Comparison of ENCODE assay signal across 12 cellular contexts in genomic region chr3:50164481-50164880, GRCh38. TPM values are rescaled to one million over a fixed set of nuclear protein-coding genes. Genes with fewer than 3 reads are reported as not detected.
DNase-seq lines count a peak whose midpoint lies in the region; ATAC-seq, FAIRE-seq and TF ChIP-seq lines count a peak whose summit lies in the region.
"Had no signal": no experiment of that assay in that cellular context is flagged by ENCODE, and none has a peak within 500 bp of the region (broad histone marks: within the 10 kb centered on the region; RNA-seq: fewer than 3 reads in every experiment).

No MANE protein-coding gene starts in this region.

- no peak for ATAC-seq in left ventricle myocardium superior
- no peak for ATAC-seq in upper lobe of left lung (ENCODE audit: low FRiP score in 2 of 2)
- ATAC-seq: activated T-cell treated with anti-CD3 and anti-CD28 coated beads, Interleukin-2, amount 50 U/mL, for 72 hours had no signal

- H3K79me2 ChIP-seq in endothelial cell of umbilical vein (ENCODE audit: control insufficient read depth, insufficient read depth, low read length) = peaks cover 59% of the 10 kb centered on the region

- H3K9me3 Mint-ChIP-seq in osteocyte (ENCODE audit: unreplicated experiment) = no peaks in the 10 kb centered on the region
- H3K9me3 Mint-ChIP-seq: activated T-cell treated with anti-CD3 and anti-CD28 coated beads, Interleukin-2, amount 50 U/mL, for 72 hours had no signal

- intact Hi-C loops in left ventricle myocardium inferior (cut with micrococcal nuclease) = no loop called here
- intact Hi-C loops in left ventricle myocardium superior (cut with micrococcal nuclease) = no loop called here
- intact Hi-C loops in endothelial cell of umbilical vein (cut with micrococcal nuclease) = no loop called here

- peak overlapping the region; percentile 88 for H3K27ac ChIP-seq in left ventricle myocardium inferior (replicated peaks)
- H3K27ac ChIP-seq in endothelial cell of umbilical vein (ENCODE audit: insufficient read depth, low read depth, low read length) = peak overlapping the region; percentile 45
- H3K27ac ChIP-seq in upper lobe of left lung = peak overlapping the region; percentile 74 to 95 (median 84)

- no peak for DNase-seq in left ventricle myocardium inferior
- no peak for DNase-seq in left ventricle myocardium superior
- DNase-seq in endothelial cell of umbilical vein (ENCODE audit: low read depth, low spot score) = no peak
- DNase-seq in osteocyte (ENCODE audit: extremely low spot score, unreplicated experiment) = no peak
- DNase-seq in upper lobe of left lung = no peak
- DNase-seq in hepatic stellate cell (ENCODE audit: low spot score) = no peak
- no peak for DNase-seq in mucosa of gallbladder (ENCODE audit: low spot score)
- DNase-seq in cerebellum (ENCODE audit: low spot score) = no peak
- DNase-seq: activated CD4-positive, alpha-beta T cell treated with anti-CD3 and anti-CD28 coated beads for 4 hours; activated T-cell treated with anti-CD3 and anti-CD28 coated beads, Interleukin-2, amount 50 U/mL, for 72 hours had no signal

- dilution Hi-C loops in endothelial cell of umbilical vein (cut with MboI; ENCODE audit: extremely low pct_ligation_motif_present, low sequenced_read_pairs) = no loop called here

- no TSS peak for BruUV-seq in endothelial cell of umbilical vein (replicated peaks; lab: Mats Ljungman, UMichigan)

- H3K27me3 ChIP-seq in left ventricle myocardium inferior (ENCODE audit: low read depth) (no peaks in the 10 kb centered on the region), endothelial cell of umbilical vein (ENCODE audit: control insufficient read depth in 2 of 2, insufficient read depth in 2 of 2, low read length in 2 of 2) (no peaks in the 10 kb centered on the region), upper lobe of left lung (no peaks in the 10 kb centered on the region)

- no peak for TF ChIP-seq POLR2A in endothelial cell of umbilical vein (IDR thresholded peaks at IDR 0.05; ENCODE audit: low read depth, low read length)
- TF ChIP-seq POLR2A in upper lobe of left lung (IDR thresholded peaks at IDR 0.05) = no peak

- TF ChIP-seq CTCF in left ventricle myocardium inferior (IDR thresholded peaks at IDR 0.05; ENCODE audit: borderline replicate concordance) (no peak), endothelial cell of umbilical vein (IDR thresholded peaks at IDR 0.05; ENCODE audit: extremely low read depth in 1 of 2, insufficient read depth in 1 of 2, low read depth in 1 of 2, low read length in 2 of 2) (no peak), osteocyte (IDR thresholded peaks at IDR 0.05) (no peak), upper lobe of left lung (IDR thresholded peaks at IDR 0.05) (no peak)

- H2AFZ ChIP-seq in endothelial cell of umbilical vein (ENCODE audit: low read depth, low read length) = no peak overlapping the region

- H3K27me3 Mint-ChIP-seq in osteocyte (ENCODE audit: unreplicated experiment) = no peaks in the 10 kb centered on the region

- no peak overlapping the region for H3K4me3 Mint-ChIP-seq in osteocyte (ENCODE audit: unreplicated experiment)
- H3K4me3 Mint-ChIP-seq: activated T-cell treated with anti-CD3 and anti-CD28 coated beads, Interleukin-2, amount 50 U/mL, for 72 hours had no signal

- no peaks in the 10 kb centered on the region for H4K20me1 ChIP-seq in endothelial cell of umbilical vein (replicated peaks; ENCODE audit: control insufficient read depth, extremely low read depth, insufficient read depth, low read length)

- H3K4me3 ChIP-seq in left ventricle myocardium inferior = no peak overlapping the region
- no peak overlapping the region for H3K4me3 ChIP-seq in endothelial cell of umbilical vein (replicated peaks in 1 of 3; ENCODE audit: insufficient read depth in 1 of 3, low read depth in 1 of 3, low read length in 3 of 3)
- H3K4me3 ChIP-seq in upper lobe of left lung = no peak overlapping the region

- peak overlapping the region; percentile 56 for H3K27ac Mint-ChIP-seq in osteocyte (ENCODE audit: unreplicated experiment)
- H3K27ac Mint-ChIP-seq: activated T-cell treated with anti-CD3 and anti-CD28 coated beads, Interleukin-2, amount 50 U/mL, for 72 hours had no signal

- H3K4me1 ChIP-seq in left ventricle myocardium inferior (peaks cover 100% of the 10 kb centered on the region), endothelial cell of umbilical vein (ENCODE audit: control insufficient read depth, extremely low read depth, insufficient read depth, low read length) (peaks cover 98% of the 10 kb centered on the region), upper lobe of left lung (peaks cover 81 to 100% (median 93%) of the 10 kb centered on the region in 4 donors)

- no peak for FAIRE-seq in endothelial cell of umbilical vein (lab: Jason Lieb, UNC)

- no peaks in the 10 kb centered on the region for H3K36me3 Mint-ChIP-seq in osteocyte (ENCODE audit: unreplicated experiment)

- no peak for TF ChIP-seq EP300 in upper lobe of left lung (IDR thresholded peaks at IDR 0.05)

- POLR2A ChIA-PET in endothelial cell of umbilical vein (lab: Charles Lee) = interaction anchor here (0.8 to 2.6 kb wide), 2 partner anchors 8 to 79 kb away, joined by 4 to 10 read pairs; no protein-coding TSS in a partner anchor

- H3K36me3 ChIP-seq in left ventricle myocardium inferior = no peaks in the 10 kb centered on the region
- peaks cover 0 to 9% of the 10 kb centered on the region in 2 experiments for H3K36me3 ChIP-seq in endothelial cell of umbilical vein (ENCODE audit: control insufficient read depth in 2 of 2, extremely low read depth in 1 of 2, insufficient read depth in 2 of 2, low read length in 2 of 2)
- no peaks in the 10 kb centered on the region for H3K36me3 ChIP-seq in upper lobe of left lung

- WGBS in upper lobe of left lung, 2 donors = 36 to 75% methylated on average over 1 of the region's 1 CpG

- H3K9me3 ChIP-seq in left ventricle myocardium inferior (replicated peaks) (no peaks in the 10 kb centered on the region), endothelial cell of umbilical vein (replicated peaks; ENCODE audit: control insufficient read depth, insufficient read depth, low read length) (no peaks in the 10 kb centered on the region), upper lobe of left lung (no peaks in the 10 kb centered on the region)

- H3K4me1 Mint-ChIP-seq in osteocyte (ENCODE audit: unreplicated experiment) = peaks cover 50% of the 10 kb centered on the region

- H3K9me1 ChIP-seq in endothelial cell of umbilical vein (replicated peaks; ENCODE audit: control insufficient read depth, extremely low read depth, insufficient read depth, low read length) = no peaks in the 10 kb centered on the region

- no peak overlapping the region for H3K4me2 ChIP-seq in endothelial cell of umbilical vein (ENCODE audit: insufficient read depth, low read length)

- H3K9ac ChIP-seq in endothelial cell of umbilical vein (replicated peaks; ENCODE audit: extremely low read depth, insufficient read depth, low read length) = no peak overlapping the region

- CTCF ChIA-PET in endothelial cell of umbilical vein (lab: Charles Lee) = interaction anchor here (0.9 to 2.6 kb wide), 11 partner anchors 8 to 109 kb away, joined by 3 to 19 read pairs (median 4); no protein-coding TSS in a partner anchor

TF ChIP-seq in endothelial cell of umbilical vein, 7 proteins besides CTCF, POLR2A, EP300 and RAD21 (continues in another document):
- TF ChIP-seq JUN (IDR thresholded peaks at IDR 0.05; ENCODE audit: borderline replicate concordance, insufficient read depth, insufficient read length, low read depth) = no peak

RNA-seq across cellular contexts. Expression of gene SEMA3F, which starts 9.4 kb away (rescaled TPM):
- total RNA-seq in left ventricle myocardium inferior (10.2 TPM), left ventricle myocardium superior (11.4 TPM), endothelial cell of umbilical vein (99.1 and 143 TPM in 2 replicates), osteocyte (11.8 and 12.9 TPM in 2 replicates), upper lobe of left lung (10 to 100 TPM in 5 of 6 donors, 1 to 10 TPM in 1; 4.2 to 76.0 (median 27.5) TPM), mucosa of gallbladder (34.1 TPM), cerebellum (8.2 TPM)
- 64.8 and 65.8 TPM in 2 replicates for polyA plus RNA-seq in endothelial cell of umbilical vein
- polyA plus RNA-seq in endothelial cell of umbilical vein (2011; cell fraction: cytosol; rRNA removed) = 52.6 and 61.9 TPM in 2 replicates
- polyA plus RNA-seq in endothelial cell of umbilical vein (2011; cell fraction: nucleus; rRNA removed) = 74.4 and 75.9 TPM in 2 replicates
- polyA plus RNA-seq in endothelial cell of umbilical vein (2012) = 91.4 and 101 TPM in 2 replicates
- 84.2 and 86.5 TPM in 2 replicates for polyA minus RNA-seq in endothelial cell of umbilical vein
- 32.9 TPM for polyA minus RNA-seq in endothelial cell of umbilical vein (2011; cell fraction: cytosol; rRNA and poly(A)+ RNA removed)
- 35.4 and 43.0 TPM in 2 replicates for polyA minus RNA-seq in endothelial cell of umbilical vein (2011; cell fraction: nucleus; rRNA and poly(A)+ RNA removed)

RNA-seq across cellular contexts. Expression of gene GNAT1, which starts 26.9 kb away (rescaled TPM):
- total RNA-seq in left ventricle myocardium inferior (not detected), left ventricle myocardium superior (not detected), endothelial cell of umbilical vein (0.77 and 0.78 TPM in 2 replicates), osteocyte (not detected in 2 replicates), upper lobe of left lung (under 1 TPM in 2 of 6 donors, not detected in 4; 0.10 to 0.40 TPM), mucosa of gallbladder (not detected), cerebellum (not detected)
- 0.05 TPM in 1 of 2 replicates, not detected in the other for polyA plus RNA-seq in endothelial cell of umbilical vein
- 0.03 TPM in 1 of 2 replicates, not detected in the other for polyA plus RNA-seq in endothelial cell of umbilical vein (2011; cell fraction: cytosol; rRNA removed)
- 0.40 and 0.55 TPM in 2 replicates for polyA plus RNA-seq in endothelial cell of umbilical vein (2011; cell fraction: nucleus; rRNA removed)
- polyA plus RNA-seq in endothelial cell of umbilical vein (2012) = 0.16 TPM in 1 of 2 replicates, not detected in the other
- polyA minus RNA-seq in endothelial cell of umbilical vein = not detected in 2 replicates
- not detected for polyA minus RNA-seq in endothelial cell of umbilical vein (2011; cell fraction: cytosol; rRNA and poly(A)+ RNA removed)
- 0.14 and 0.34 TPM in 2 replicates for polyA minus RNA-seq in endothelial cell of umbilical vein (2011; cell fraction: nucleus; rRNA and poly(A)+ RNA removed)
- total RNA-seq: activated T-cell treated with anti-CD3 and anti-CD28 coated beads, Interleukin-2, amount 50 U/mL, for 72 hours; T-helper 1 cell treated with Interleukin-12 subunit alpha and Interleukin-12 subunit beta and Interleukin-4 antibody, amounts not matched to agents 30 ng/mL and 1 ng/mL, for 36 hours; urinary bladder had no signal
- polyA plus RNA-seq: urinary bladder had no signal

RNA-seq across cellular contexts. Expression of gene SLC38A3, which starts 40.6 kb away (rescaled TPM):
- 10.4 TPM for total RNA-seq in left ventricle myocardium inferior
- 10.4 TPM for total RNA-seq in left ventricle myocardium superior
- 0.60 and 0.65 TPM in 2 replicates for total RNA-seq in endothelial cell of umbilical vein
- 0.94 and 1.1 TPM in 2 replicates for polyA plus RNA-seq in endothelial cell of umbilical vein
- polyA plus RNA-seq in endothelial cell of umbilical vein (2011; cell fraction: cytosol; rRNA removed) = 0.21 and 0.23 TPM in 2 replicates
- 1.0 and 1.2 TPM in 2 replicates for polyA plus RNA-seq in endothelial cell of umbilical vein (2011; cell fraction: nucleus; rRNA removed)
- polyA plus RNA-seq in endothelial cell of umbilical vein (2012) = 0.24 TPM in 1 of 2 replicates, not detected in the other
- not detected in 2 replicates for polyA minus RNA-seq in endothelial cell of umbilical vein
- not detected for polyA minus RNA-seq in endothelial cell of umbilical vein (2011; cell fraction: cytosol; rRNA and poly(A)+ RNA removed)
- 0.72 and 0.77 TPM in 2 replicates for polyA minus RNA-seq in endothelial cell of umbilical vein (2011; cell fraction: nucleus; rRNA and poly(A)+ RNA removed)
- total RNA-seq in osteocyte = 3.9 and 4.5 TPM in 2 replicates
- total RNA-seq in upper lobe of left lung = under 1 TPM in 2 of 6 donors, not detected in 4; 0.15 to 0.17 TPM
- 2.2 TPM for total RNA-seq in mucosa of gallbladder
- 6.2 TPM for total RNA-seq in cerebellum
- total RNA-seq: activated T-cell treated with anti-CD3 and anti-CD28 coated beads, Interleukin-2, amount 50 U/mL, for 72 hours; T-helper 1 cell treated with Interleukin-12 subunit alpha and Interleukin-12 subunit beta and Interleukin-4 antibody, amounts not matched to agents 30 ng/mL and 1 ng/mL, for 36 hours had no signal
